1 cellular context compared by ENCODE assay signal in the genomic region with DNA sequence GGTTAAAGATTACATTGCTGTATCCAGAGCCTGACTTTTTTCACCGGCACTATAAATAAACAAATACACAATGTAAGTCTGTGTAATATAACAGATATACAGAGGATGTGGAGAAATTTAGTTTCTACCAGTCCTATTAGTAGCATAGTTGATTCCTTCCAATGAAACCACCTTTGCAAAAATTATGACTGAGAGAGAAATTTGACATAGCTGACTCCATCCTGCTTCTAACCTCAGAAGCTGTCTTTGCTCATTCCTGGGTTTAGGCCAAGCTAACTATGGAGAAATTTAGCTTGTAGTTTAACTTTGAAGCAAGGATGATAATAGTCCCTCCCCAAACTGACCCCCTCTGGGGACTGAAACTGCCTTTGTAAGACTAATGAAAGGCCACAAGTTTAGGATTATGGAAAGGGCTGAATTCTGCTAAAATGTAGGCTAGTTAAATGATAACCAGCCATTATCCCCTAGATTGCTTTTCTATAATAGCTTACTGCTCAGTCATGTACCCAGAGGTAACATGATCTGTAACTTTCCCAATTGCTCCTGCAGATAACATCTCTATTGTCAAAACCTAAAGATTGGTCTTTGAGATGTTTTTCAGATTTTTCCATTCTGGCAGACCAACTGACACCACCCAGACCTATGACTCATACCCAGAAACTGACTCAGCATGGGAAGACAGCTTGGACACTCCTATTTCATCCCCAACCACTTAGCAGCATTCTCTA.
TF ChIP-seq lines count a peak whose summit lies in the region.

No MANE protein-coding gene starts in this region.

TF ChIP-seq in K562, 482 proteins besides CTCF, POLR2A, EP300 and RAD21 (continued from another document):
- TF ChIP-seq, protein P1, sequence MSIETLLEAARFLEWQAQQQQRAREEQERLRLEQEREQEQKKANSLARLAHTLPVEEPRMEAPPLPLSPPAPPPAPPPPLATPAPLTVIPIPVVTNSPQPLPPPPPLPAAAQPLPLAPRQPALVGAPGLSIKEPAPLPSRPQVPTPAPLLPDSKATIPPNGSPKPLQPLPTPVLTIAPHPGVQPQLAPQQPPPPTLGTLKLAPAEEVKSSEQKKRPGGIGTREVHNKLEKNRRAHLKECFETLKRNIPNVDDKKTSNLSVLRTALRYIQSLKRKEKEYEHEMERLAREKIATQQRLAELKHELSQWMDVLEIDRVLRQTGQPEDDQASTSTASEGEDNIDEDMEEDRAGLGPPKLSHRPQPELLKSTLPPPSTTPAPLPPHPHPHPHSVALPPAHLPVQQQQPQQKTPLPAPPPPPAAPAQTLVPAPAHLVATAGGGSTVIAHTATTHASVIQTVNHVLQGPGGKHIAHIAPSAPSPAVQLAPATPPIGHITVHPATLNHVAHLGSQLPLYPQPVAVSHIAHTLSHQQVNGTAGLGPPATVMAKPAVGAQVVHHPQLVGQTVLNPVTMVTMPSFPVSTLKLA (conservative IDR thresholded peaks at IDR 0.05): no peak
- TF ChIP-seq ZNF133 (CRISPR knock-in tag; IDR thresholded peaks at IDR 0.05): no peak
- TF ChIP-seq, protein P2, sequence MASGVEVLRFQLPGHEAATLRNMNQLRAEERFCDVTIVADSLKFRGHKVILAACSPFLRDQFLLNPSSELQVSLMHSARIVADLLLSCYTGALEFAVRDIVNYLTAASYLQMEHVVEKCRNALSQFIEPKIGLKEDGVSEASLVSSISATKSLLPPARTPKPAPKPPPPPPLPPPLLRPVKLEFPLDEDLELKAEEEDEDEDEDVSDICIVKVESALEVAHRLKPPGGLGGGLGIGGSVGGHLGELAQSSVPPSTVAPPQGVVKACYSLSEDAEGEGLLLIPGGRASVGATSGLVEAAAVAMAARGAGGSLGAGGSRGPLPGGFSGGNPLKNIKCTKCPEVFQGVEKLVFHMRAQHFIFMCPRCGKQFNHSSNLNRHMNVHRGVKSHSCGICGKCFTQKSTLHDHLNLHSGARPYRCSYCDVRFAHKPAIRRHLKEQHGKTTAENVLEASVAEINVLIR (CRISPR knock-in tag; IDR thresholded peaks at IDR 0.05): no peak
- TF ChIP-seq, protein P3, sequence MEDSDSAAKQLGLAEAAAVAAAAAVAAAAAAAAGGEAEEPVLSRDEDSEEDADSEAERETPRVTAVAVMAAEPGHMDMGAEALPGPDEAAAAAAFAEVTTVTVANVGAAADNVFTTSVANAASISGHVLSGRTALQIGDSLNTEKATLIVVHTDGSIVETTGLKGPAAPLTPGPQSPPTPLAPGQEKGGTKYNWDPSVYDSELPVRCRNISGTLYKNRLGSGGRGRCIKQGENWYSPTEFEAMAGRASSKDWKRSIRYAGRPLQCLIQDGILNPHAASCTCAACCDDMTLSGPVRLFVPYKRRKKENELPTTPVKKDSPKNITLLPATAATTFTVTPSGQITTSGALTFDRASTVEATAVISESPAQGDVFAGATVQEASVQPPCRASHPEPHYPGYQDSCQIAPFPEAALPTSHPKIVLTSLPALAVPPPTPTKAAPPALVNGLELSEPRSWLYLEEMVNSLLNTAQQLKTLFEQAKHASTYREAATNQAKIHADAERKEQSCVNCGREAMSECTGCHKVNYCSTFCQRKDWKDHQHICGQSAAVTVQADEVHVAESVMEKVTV (CRISPR knock-in tag; IDR thresholded peaks at IDR 0.05): no peak
- no peak for TF ChIP-seq TEAD2 (tag; IDR thresholded peaks at IDR 0.05)
- TF ChIP-seq RFX5 (IDR thresholded peaks at IDR 0.05; ENCODE audit: low read depth, low read length): no peak
- no peak for TF ChIP-seq ZNF778 (CRISPR knock-in tag; IDR thresholded peaks at IDR 0.05)
- no peak for TF ChIP-seq YY1 (IDR thresholded peaks at IDR 0.05; ENCODE audit: borderline replicate concordance in 1 of 3, control insufficient read depth in 1 of 3, extremely low read depth in 1 of 3, insufficient read depth in 3 of 3, insufficient read length in 1 of 3, insufficient replicate concordance in 2 of 3, low read depth in 1 of 3, low read length in 2 of 3)
- TF ChIP-seq SMARCE1 (IDR thresholded peaks at IDR 0.05): 0 out of 2 replicates have a peak, but pooled peaks have one; percentile 21
- no peak for TF ChIP-seq RBM34 (IDR thresholded peaks at IDR 0.05; ENCODE audit: borderline replicate concordance, insufficient read depth, low read length)
- TF ChIP-seq HCFC1 (IDR thresholded peaks at IDR 0.05; ENCODE audit: low read depth, low read length): no peak
- TF ChIP-seq, protein P4, sequence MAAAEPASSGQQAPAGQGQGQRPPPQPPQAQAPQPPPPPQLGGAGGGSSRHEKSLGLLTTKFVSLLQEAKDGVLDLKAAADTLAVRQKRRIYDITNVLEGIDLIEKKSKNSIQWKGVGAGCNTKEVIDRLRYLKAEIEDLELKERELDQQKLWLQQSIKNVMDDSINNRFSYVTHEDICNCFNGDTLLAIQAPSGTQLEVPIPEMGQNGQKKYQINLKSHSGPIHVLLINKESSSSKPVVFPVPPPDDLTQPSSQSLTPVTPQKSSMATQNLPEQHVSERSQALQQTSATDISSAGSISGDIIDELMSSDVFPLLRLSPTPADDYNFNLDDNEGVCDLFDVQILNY (CRISPR knock-in tag; IDR thresholded peaks at IDR 0.05): no peak
- TF ChIP-seq, protein P5, sequence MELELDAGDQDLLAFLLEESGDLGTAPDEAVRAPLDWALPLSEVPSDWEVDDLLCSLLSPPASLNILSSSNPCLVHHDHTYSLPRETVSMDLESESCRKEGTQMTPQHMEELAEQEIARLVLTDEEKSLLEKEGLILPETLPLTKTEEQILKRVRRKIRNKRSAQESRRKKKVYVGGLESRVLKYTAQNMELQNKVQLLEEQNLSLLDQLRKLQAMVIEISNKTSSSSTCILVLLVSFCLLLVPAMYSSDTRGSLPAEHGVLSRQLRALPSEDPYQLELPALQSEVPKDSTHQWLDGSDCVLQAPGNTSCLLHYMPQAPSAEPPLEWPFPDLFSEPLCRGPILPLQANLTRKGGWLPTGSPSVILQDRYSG (tag; conservative IDR thresholded peaks at IDR 0.05; ENCODE audit: low read depth): no peak
- TF ChIP-seq, protein P6, sequence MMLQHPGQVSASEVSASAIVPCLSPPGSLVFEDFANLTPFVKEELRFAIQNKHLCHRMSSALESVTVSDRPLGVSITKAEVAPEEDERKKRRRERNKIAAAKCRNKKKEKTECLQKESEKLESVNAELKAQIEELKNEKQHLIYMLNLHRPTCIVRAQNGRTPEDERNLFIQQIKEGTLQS (IDR thresholded peaks at IDR 0.05): peak; percentile 77
- TF ChIP-seq, protein P6 (CRISPR knock-in tag; conservative IDR thresholded peaks at IDR 0.05): no peak
- TF ChIP-seq GATAD2B (IDR thresholded peaks at IDR 0.05; ENCODE audit: borderline replicate concordance): no peak
- TF ChIP-seq SREBF2 (CRISPR knock-in tag; IDR thresholded peaks at IDR 0.05): no peak
- no peak for TF ChIP-seq COPS2 (conservative IDR thresholded peaks at IDR 0.05)
- TF ChIP-seq KDM2B (CRISPR knock-in tag; IDR thresholded peaks at IDR 0.05): no peak
- peak; percentile 9; the same call in 1 of the 2 replicates for TF ChIP-seq ZNF316 (IDR thresholded peaks at IDR 0.05)
- TF ChIP-seq NR3C1 (CRISPR knock-in tag; IDR thresholded peaks at IDR 0.05): no peak
- no peak for TF ChIP-seq NBN (IDR thresholded peaks at IDR 0.05; ENCODE audit: low read depth)
- TF ChIP-seq, protein P7, sequence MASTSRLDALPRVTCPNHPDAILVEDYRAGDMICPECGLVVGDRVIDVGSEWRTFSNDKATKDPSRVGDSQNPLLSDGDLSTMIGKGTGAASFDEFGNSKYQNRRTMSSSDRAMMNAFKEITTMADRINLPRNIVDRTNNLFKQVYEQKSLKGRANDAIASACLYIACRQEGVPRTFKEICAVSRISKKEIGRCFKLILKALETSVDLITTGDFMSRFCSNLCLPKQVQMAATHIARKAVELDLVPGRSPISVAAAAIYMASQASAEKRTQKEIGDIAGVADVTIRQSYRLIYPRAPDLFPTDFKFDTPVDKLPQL (IDR thresholded peaks at IDR 0.05; ENCODE audit: extremely low read depth, insufficient read length): no peak
- no peak for TF ChIP-seq ETV5 (CRISPR knock-in tag; IDR thresholded peaks at IDR 0.05; ENCODE audit: low read depth)
- peak; percentile 81 for TF ChIP-seq FOSL1 (tag; conservative IDR thresholded peaks at IDR 0.05)
- TF ChIP-seq ATF1 (CRISPR knock-in tag; IDR thresholded peaks at IDR 0.05): no peak
- TF ChIP-seq ATF1 (tag; IDR thresholded peaks at IDR 0.05): no peak
- peak; percentile 27; the same call in 1 of the 2 replicates for TF ChIP-seq ARID1B (IDR thresholded peaks at IDR 0.05)
- 0 out of 2 replicates have a peak, but pooled peaks have one; percentile 33 for TF ChIP-seq JUN (IDR thresholded peaks at IDR 0.05; ENCODE audit: borderline replicate concordance, low read depth, low read length)
- no peak for TF ChIP-seq JUN (CRISPR knock-in tag; IDR thresholded peaks at IDR 0.05; ENCODE audit: borderline replicate concordance)
- TF ChIP-seq JUND (IDR thresholded peaks at IDR 0.05; ENCODE audit: borderline replicate concordance, low read depth, low read length): peak; percentile 71; the same call in 1 of the 2 replicates
- peak; percentile 73; the same call in 1 of the 3 replicates for TF ChIP-seq JUND (tag; IDR thresholded peaks at IDR 0.05; ENCODE audit: borderline replicate concordance, low read depth, low read length)
